In genomic region chr5:57445006-57445714, GRCh38 we compare ENCODE assay signal across 26 cellular contexts. TPM values are rescaled to one million over a fixed set of nuclear protein-coding genes. Genes with fewer than 3 reads are reported as not detected.
DNase-seq lines count a peak whose midpoint lies in the region; ATAC-seq and TF ChIP-seq lines count a peak whose summit lies in the region.
"Had no signal": no experiment of that assay in that cellular context is flagged by ENCODE, and none has a peak within 500 bp of the region (broad histone marks: within the 10 kb centered on the region; RNA-seq: fewer than 3 reads in every experiment).

No MANE protein-coding gene starts in this region.

- H2BK5ac ChIP-seq in trophoblast cell (ENCODE audit: low read depth, low read length, poor library complexity), result no peak overlapping the region

- no peak overlapping the region for H4K12ac ChIP-seq in trophoblast cell (ENCODE audit: low read depth, low read length)

- H3K4me3 ChIP-seq in SK-N-MC, result no peak overlapping the region
- H3K4me3 ChIP-seq in heart right ventricle, result no peak overlapping the region
- H3K4me3 ChIP-seq in trophoblast cell (ENCODE audit: low read depth, low read length), result no peak overlapping the region
- H3K4me3 ChIP-seq: adrenal gland, transverse colon had no signal

- H2BK12ac ChIP-seq in trophoblast cell (ENCODE audit: low read length), result no peak overlapping the region

- H3K18ac ChIP-seq in trophoblast cell (ENCODE audit: low read length), result no peak overlapping the region

- no peak overlapping the region for H3K23ac ChIP-seq in trophoblast cell (ENCODE audit: low read length)

- no peak overlapping the region for H3K4me2 ChIP-seq in trophoblast cell (ENCODE audit: low read length)

- H3K14ac ChIP-seq in trophoblast cell (ENCODE audit: low read length), result no peak overlapping the region

- no peaks in the 10 kb centered on the region for H3K79me2 ChIP-seq in trophoblast cell (ENCODE audit: control insufficient read depth, insufficient read depth, low read length, poor library complexity)

- DNase-seq in GM13976 (ENCODE audit: low spot score), result peak; percentile 28
- DNase-seq in SK-N-MC (ENCODE audit: low read depth, low spot score), result no peak
- no peak for DNase-seq in heart right ventricle
- no peak for DNase-seq in trophoblast cell
- no peak for DNase-seq in stimulated activated CD4-positive, alpha-beta T cell treated with anti-CD3 and anti-CD28 coated beads, Interleukin-2, amount 100 ng/mL, for 24 hours
- no peak for DNase-seq in pons (ENCODE audit: low spot score)
- no peak for DNase-seq in NCI-H1105 treated with DMSO at 0.1 percent for 48 hours (lab: John Stamatoyannopoulos, UW)
- DNase-seq: activated CD4-positive, alpha-beta memory T cell treated with anti-CD3 and anti-CD28 coated beads for 36 hours; activated CD4-positive, CD25-positive, alpha-beta regulatory T cell; activated gamma-delta T cell treated with Interleukin-2 at 50 U/mL for 16 hours; adrenal gland; AML-193; Calu3; dermis blood vessel endothelial cell; hypothalamus; islet precursor cell; naive thymus-derived CD4-positive, alpha-beta T cell; NCI-H1930; NCI-H2227 treated with DMSO at 0.1 percent for 48 hours; NCI-H774; PC-3; stimulated activated naive CD8-positive, alpha-beta T cell treated with anti-CD3 and anti-CD28 coated beads, Interleukin-15, Interleukin-2, amounts not matched to agents 100 U/mL and 50 U/mL, for 24 hours; transverse colon had no signal

- H3K27me3 ChIP-seq in heart right ventricle, result no peaks in the 10 kb centered on the region
- H3K27me3 ChIP-seq in trophoblast cell (ENCODE audit: insufficient read depth, low read length), result no peaks in the 10 kb centered on the region
- H3K27me3 ChIP-seq: adrenal gland, transverse colon had no signal

- no peak overlapping the region for H4K8ac ChIP-seq in trophoblast cell (ENCODE audit: low read depth, low read length)

- H4K91ac ChIP-seq in trophoblast cell (ENCODE audit: low read depth, low read length), result no peak overlapping the region

- H3K9me3 ChIP-seq in SK-N-MC (ENCODE audit: low read depth, low read length), result no peaks in the 10 kb centered on the region
- no peaks in the 10 kb centered on the region for H3K9me3 ChIP-seq in heart right ventricle
- no peaks in the 10 kb centered on the region for H3K9me3 ChIP-seq in trophoblast cell (ENCODE audit: insufficient read depth, low read depth, low read length)
- H3K9me3 ChIP-seq: adrenal gland, transverse colon had no signal

- no peak overlapping the region for H2AFZ ChIP-seq in trophoblast cell (ENCODE audit: insufficient read depth, low read length, poor library complexity)

- ATAC-seq in heart right ventricle, result peak; percentile 27 to 86 (median 73)
- no peak for ATAC-seq in GM21786 (IDR thresholded peaks at IDR 0.05; ENCODE audit: unreplicated experiment)
- ATAC-seq: naive thymus-derived CD4-positive, alpha-beta T cell; PC-3; stimulated activated naive CD8-positive, alpha-beta T cell treated with anti-CD3 and anti-CD28 coated beads, Interleukin-15, Interleukin-2, amounts not matched to agents 100 U/mL and 50 U/mL, for 24 hours had no signal

- WGBS in heart right ventricle, 2 donors, result 42 to 57% methylated on average over 5 of the region's 5 CpGs
- no CpG with 5 or more reads among the region's 5 CpGs for WGBS in trophoblast cell (ENCODE audit: extremely low coverage, insufficient coverage, insufficient read length)

- H3K27ac ChIP-seq in SK-N-MC (peak overlapping the region; percentile 79), heart right ventricle (peak overlapping the region in 9 of 10 donors; percentile 24 to 73 (median 50)), trophoblast cell (ENCODE audit: low read depth, low read length) (peak overlapping the region; percentile 33)
- H3K27ac ChIP-seq: adrenal gland, transverse colon had no signal

- H3K4me1 ChIP-seq in heart right ventricle (peaks cover 0 to 31% (median 17%) of the 10 kb centered on the region in 9 donors), trophoblast cell (ENCODE audit: control insufficient read depth in 1 of 2, insufficient read depth in 2 of 2, low read length in 2 of 2) (peaks cover 7 to 18% of the 10 kb centered on the region in 2 experiments)
- H3K4me1 ChIP-seq: adrenal gland, transverse colon had no signal

- H3K4ac ChIP-seq in trophoblast cell (ENCODE audit: low read depth, low read length), result no peak overlapping the region

- H3K36me3 ChIP-seq in SK-N-MC (ENCODE audit: insufficient read depth, low read length), result no peaks in the 10 kb centered on the region
- no peaks in the 10 kb centered on the region for H3K36me3 ChIP-seq in heart right ventricle
- no peaks in the 10 kb centered on the region for H3K36me3 ChIP-seq in trophoblast cell (ENCODE audit: control insufficient read depth in 1 of 2, insufficient read depth in 2 of 2, low read length in 2 of 2)
- H3K36me3 ChIP-seq: adrenal gland, transverse colon had no signal

- in situ Hi-C loops in GM13976 (cut with MboI; ENCODE audit: low sequenced_read_pairs, unreplicated experiment), result no loop called here

- H2BK120ac ChIP-seq in trophoblast cell (ENCODE audit: insufficient read depth, low read length, poor library complexity), result no peak overlapping the region

- H2AK5ac ChIP-seq in trophoblast cell (ENCODE audit: low read length), result no peak overlapping the region

- no peaks in the 10 kb centered on the region for H3K79me1 ChIP-seq in trophoblast cell (ENCODE audit: low read length)

- H3K9ac ChIP-seq in SK-N-MC (ENCODE audit: insufficient read length), result no peak overlapping the region
- no peak overlapping the region for H3K9ac ChIP-seq in trophoblast cell (ENCODE audit: low read length)

- no peak for TF ChIP-seq CTCF in GM13976 (IDR thresholded peaks at IDR 0.05; ENCODE audit: borderline replicate concordance, control extremely low read depth, extremely low read depth, insufficient read depth, missing control alignments)
- TF ChIP-seq CTCF in heart right ventricle (IDR thresholded peaks at IDR 0.05), result no peak

- intact Hi-C loops in heart right ventricle (cut with DNase I), result no loop called here

RNA-seq across cellular contexts. Expression of gene ACTBL2, which starts 37.5 kb away (rescaled TPM):
- not detected for total RNA-seq in heart right ventricle
- not detected for polyA plus RNA-seq in heart right ventricle
- 0.99 and 1.1 TPM in 2 replicates for polyA plus RNA-seq in trophoblast cell (2013)
- total RNA-seq: activated CD4-positive, alpha-beta memory T cell treated with anti-CD3 and anti-CD28 coated beads for 36 hours; adrenal gland; naive thymus-derived CD4-positive, alpha-beta T cell; posterior vena cava; skeletal muscle tissue; transverse colon had no signal
- polyA plus RNA-seq: adrenal gland; naive thymus-derived CD4-positive, alpha-beta T cell had no signal
